Comparison of ENCODE assay signal across 22 cellular contexts in genomic region chr7:33310546-33310945, GRCh38.
"Had no signal": no experiment of that assay in that cellular context is flagged by ENCODE, and none has a peak within 500 bp of the region (broad histone marks: within the 10 kb centered on the region; RNA-seq: fewer than 3 reads in every experiment).

No MANE protein-coding gene starts in this region.

- H3K27me3 ChIP-seq: esophagus squamous epithelium, heart left ventricle, right lobe of liver, stomach, transverse colon had no signal

- H3K27me3 Mint-ChIP-seq: central memory CD8-positive, alpha-beta T cell; natural killer cell treated with Interleukin-12 subunit alpha and Interleukin-12 subunit beta and Interleukin-15 and Interleukin-18, amount 100 ng/mL, for 72 hours had no signal

- H3K9me3 Mint-ChIP-seq: central memory CD8-positive, alpha-beta T cell had no signal

- H3K4me1 ChIP-seq: esophagus squamous epithelium, lower lobe of right lung, parathyroid adenoma, prostate gland, right lobe of liver, stomach, transverse colon had no signal

- H2AFZ ChIP-seq: parathyroid adenoma had no signal

- H3K9ac ChIP-seq: parathyroid adenoma had no signal

- H3K36me3 ChIP-seq: heart left ventricle, lower lobe of right lung, prostate gland, right lobe of liver, thoracic aorta, transverse colon had no signal

- H3K4me1 Mint-ChIP-seq: central memory CD8-positive, alpha-beta T cell had no signal

- ATAC-seq: heart left ventricle; lower lobe of right lung; natural killer cell treated with Interleukin-12 subunit alpha and Interleukin-12 subunit beta and Interleukin-15 and Interleukin-18, amount 100 ng/mL, for 72 hours; right lobe of liver had no signal

- H3K27ac Mint-ChIP-seq: natural killer cell treated with Interleukin-12 subunit alpha and Interleukin-12 subunit beta and Interleukin-15 and Interleukin-18, amount 100 ng/mL, for 72 hours had no signal

- H3K4me3 Mint-ChIP-seq: central memory CD8-positive, alpha-beta T cell; natural killer cell treated with Interleukin-12 subunit alpha and Interleukin-12 subunit beta and Interleukin-15 and Interleukin-18, amount 100 ng/mL, for 72 hours had no signal

- DNase-seq: cortex of kidney; effector memory CD4-positive, alpha-beta T cell; esophagus squamous epithelium; heart left ventricle; hippocampal formation; lower lobe of right lung; mesenchymal stem cell; midbrain; retina; right lobe of liver; stimulated activated CD4-positive, alpha-beta T cell treated with anti-CD3 and anti-CD28 coated beads, Interleukin-2, amount 100 ng/mL, for 24 hours; stimulated activated naive CD4-positive, alpha-beta T cell; stomach; substantia nigra; transverse colon had no signal

- H3K4me3 ChIP-seq: esophagus squamous epithelium, heart left ventricle, lower lobe of right lung, prostate gland, right lobe of liver, skin epidermis, stomach, thoracic aorta, transverse colon had no signal

- H3K9me3 ChIP-seq: esophagus squamous epithelium, heart left ventricle, lower lobe of right lung, prostate gland, right lobe of liver, stomach, thoracic aorta, transverse colon had no signal

- H3K79me2 ChIP-seq: parathyroid adenoma had no signal

- H3K27ac ChIP-seq: epithelial cell of prostate, esophagus squamous epithelium, heart left ventricle, lower lobe of right lung, parathyroid adenoma, prostate gland, right lobe of liver, skin epidermis, stomach, thoracic aorta, transverse colon had no signal
